27 cellular contexts compared by ENCODE assay signal in the genomic region with DNA sequence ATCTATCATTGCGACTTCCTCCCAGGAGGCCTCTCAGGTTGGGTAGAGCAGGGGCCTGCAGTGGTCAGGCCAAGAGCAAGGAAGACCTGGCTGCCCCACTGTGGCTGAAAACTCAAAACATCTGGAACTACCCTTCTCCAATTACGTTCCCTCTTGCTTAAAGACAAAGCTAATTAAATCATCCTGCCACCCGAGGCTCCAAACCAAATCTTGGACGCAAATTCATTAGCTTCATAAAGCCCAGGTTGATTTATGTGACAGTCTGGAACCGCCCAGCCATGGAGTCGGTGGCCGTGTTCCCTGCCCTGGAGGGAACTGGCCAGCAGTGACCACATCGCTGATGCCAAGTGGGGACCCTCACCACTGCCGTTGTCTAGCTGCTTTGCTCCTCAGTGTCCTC. TPM values are rescaled to one million over a fixed set of nuclear protein-coding genes. Genes with fewer than 3 reads are reported as not detected.
"Had no signal": no experiment of that assay in that cellular context is flagged by ENCODE, and none has a peak within 500 bp of the region (broad histone marks: within the 10 kb centered on the region; RNA-seq: fewer than 3 reads in every experiment).

No MANE protein-coding gene starts in this region.

- H3K27ac ChIP-seq: adrenal gland, brain microvascular endothelial cell, heart right ventricle, left lung, lower lobe of right lung, neural progenitor cell, right atrium auricular region, stomach, upper lobe of left lung, vagina had no signal

- H3K4me2 ChIP-seq: neural progenitor cell, smooth muscle cell had no signal

- H3K9me3 ChIP-seq: adrenal gland, heart right ventricle, left lung, lower lobe of right lung, right atrium auricular region, stomach, thyroid gland, upper lobe of left lung, vagina had no signal

- H3K9ac ChIP-seq: neural progenitor cell had no signal

- H3K4me3 ChIP-seq: adrenal gland, heart right ventricle, left lung, lower lobe of right lung, neural progenitor cell, right atrium auricular region, smooth muscle cell, stomach, thyroid gland, upper lobe of left lung, vagina had no signal

- H3K27me3 ChIP-seq: adrenal gland, right atrium auricular region, thyroid gland, upper lobe of left lung, vagina had no signal

- H3K36me3 ChIP-seq: neural progenitor cell, thyroid gland had no signal

- DNase-seq: activated B cell treated with CpG ODN at 0.5 μM for 24 hours; activated CD4-positive, alpha-beta T cell treated with anti-CD3 and anti-CD28 coated beads for 36 hours; activated CD8-positive, alpha-beta memory T cell treated with anti-CD3 and anti-CD28 coated beads, Interleukin-2, amount 10 ng/mL, durations not matched to agents 7 days and 5 days; activated CD8-positive, alpha-beta T cell treated with anti-CD3 and anti-CD28 coated beads, Interleukin-2, amount 10 ng/mL, durations not matched to agents 7 days and 5 days; activated effector memory CD4-positive, alpha-beta T cell treated with anti-CD3 and anti-CD28 coated beads, Interleukin-2, amount 50 U/mL, for 16 hours; activated naive CD4-positive, alpha-beta T cell treated with anti-CD3 and anti-CD28 coated beads for 36 hours; activated naive CD8-positive, alpha-beta T cell treated with anti-CD3 and anti-CD28 coated beads for 36 hours; adrenal gland; brain microvascular endothelial cell; cortex of kidney; effector memory CD8-positive, alpha-beta T cell; foreskin melanocyte; heart right ventricle; kidney glomerular epithelial cell; lower lobe of right lung; mesenchymal stem cell; naive thymus-derived CD8-positive, alpha-beta T cell; stimulated activated CD4-positive, alpha-beta T cell treated with anti-CD3 and anti-CD28 coated beads, Interleukin-1b, Interleukin-23, amount 100 ng/mL, for 48 hours; stimulated activated naive B cell treated with anti-CD40 and anti-IgM and Interleukin-4, amounts not matched to agents 10 μg/mL and 1 μg/mL and 100 μg/mL, for 72 hours; stomach; thyroid gland; upper lobe of left lung had no signal

RNA-seq across cellular contexts. Expression of a gene that starts 55.2 kb away (rescaled TPM):
- polyA plus RNA-seq: heart right ventricle; naive thymus-derived CD8-positive, alpha-beta T cell; smooth muscle cell had no signal
